Comparison of ENCODE assay signal across 12 cellular contexts in the genomic region with DNA sequence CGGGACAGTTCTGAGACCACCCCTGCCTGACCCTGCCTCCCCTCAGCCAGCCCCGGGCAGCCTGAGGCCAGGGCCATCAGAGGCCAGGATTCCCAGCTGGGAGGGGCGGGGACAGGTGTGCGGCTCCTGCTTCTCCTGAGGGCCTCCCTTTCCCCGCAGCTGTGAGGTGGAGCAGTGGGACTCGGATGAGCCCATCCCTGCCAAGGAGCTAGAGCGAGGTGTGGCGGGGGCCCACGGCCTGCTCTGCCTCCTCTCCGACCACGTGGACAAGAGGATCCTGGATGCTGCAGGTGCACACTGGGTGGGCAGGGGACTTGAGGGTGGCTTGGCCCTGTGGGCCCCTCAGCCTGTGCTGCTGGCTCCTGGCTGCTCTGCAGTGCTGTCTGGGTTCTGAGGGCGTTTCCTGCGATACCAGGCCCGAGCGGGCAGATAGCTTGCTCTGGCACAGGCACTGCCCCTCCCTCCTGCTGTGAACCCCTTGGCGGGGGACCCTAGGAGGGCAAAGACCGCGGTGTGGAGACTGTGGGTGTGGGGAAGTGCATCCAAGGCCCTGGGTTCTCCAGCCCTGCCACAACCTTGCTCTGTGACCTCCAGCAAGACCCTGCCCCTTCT. TPM values are rescaled to one million over a fixed set of nuclear protein-coding genes. Genes with fewer than 3 reads are reported as not detected.
DNase-seq lines count a peak whose midpoint lies in the region; ATAC-seq and TF ChIP-seq lines count a peak whose summit lies in the region.
"Had no signal": no experiment of that assay in that cellular context is flagged by ENCODE, and none has a peak within 500 bp of the region (broad histone marks: within the 10 kb centered on the region; RNA-seq: fewer than 3 reads in every experiment).

No MANE protein-coding gene starts in this region.

- H3K79me2 ChIP-seq in OCI-LY3 (ENCODE audit: low read length) = peaks cover 48% of the 10 kb centered on the region

- H3K4me1 ChIP-seq in OCI-LY3 (ENCODE audit: low read length) = peaks cover 25% of the 10 kb centered on the region
- H3K4me1 ChIP-seq in skeletal muscle satellite cell (ENCODE audit: control insufficient read depth, insufficient read depth, low read length) = peaks cover 31% of the 10 kb centered on the region
- H3K4me1 ChIP-seq in lower lobe of right lung = peaks cover 25% of the 10 kb centered on the region

- H3K36me3 ChIP-seq in OCI-LY3 (replicated peaks; ENCODE audit: low read depth, low read length) (peaks cover 55% of the 10 kb centered on the region), skeletal muscle satellite cell (ENCODE audit: insufficient read depth, low read length) (peaks cover 42% of the 10 kb centered on the region), lower lobe of right lung (peaks cover 41% of the 10 kb centered on the region)

- H3K27me3 ChIP-seq in OCI-LY3 (ENCODE audit: low read depth, low read length) (no peaks in the 10 kb centered on the region), skeletal muscle satellite cell (ENCODE audit: control insufficient read depth, insufficient read depth, low read length) (no peaks in the 10 kb centered on the region), lower lobe of right lung (ENCODE audit: low read depth) (no peaks in the 10 kb centered on the region)
- H3K27me3 ChIP-seq: body of pancreas had no signal

- intact Hi-C loops in lower lobe of right lung (cut with DNase I) = no loop called here

- peaks cover 21% of the 10 kb centered on the region; the same call in 1 of the 2 replicates for H4K20me1 ChIP-seq in OCI-LY3 (ENCODE audit: insufficient read depth, low read length)

- H3K9me3 ChIP-seq in OCI-LY3 (ENCODE audit: insufficient read depth, low read length) (no peaks in the 10 kb centered on the region), skeletal muscle satellite cell (replicated peaks; ENCODE audit: low read length) (no peaks in the 10 kb centered on the region), lower lobe of right lung (no peaks in the 10 kb centered on the region)
- H3K9me3 ChIP-seq: body of pancreas had no signal

- DNase-seq in GM12864 (ENCODE audit: low read depth) = no peak
- DNase-seq in fibroblast of the aortic adventitia (ENCODE audit: low read depth) = no peak
- no peak for DNase-seq in hypothalamus (lab: John Stamatoyannopoulos, UW)
- DNase-seq in lower lobe of right lung = no peak
- DNase-seq in activated CD4-positive, alpha-beta T cell treated with anti-CD3 and anti-CD28 coated beads for 48 hours = no peak
- DNase-seq: activated CD4-positive, alpha-beta memory T cell treated with anti-CD3 and anti-CD28 coated beads, Interleukin-2, amount 10 ng/mL, durations not matched to agents 7 days and 5 days; body of pancreas; DMS79 treated with DMSO at 0.1 percent for 48 hours; MV-4-11; NCI-H2171 treated with DMSO at 0.1 percent for 48 hours had no signal

- H3K4me2 ChIP-seq in OCI-LY3 (ENCODE audit: low read length) = peak overlapping the region; percentile 99; the same call in 1 of the 2 replicates
- peak overlapping the region; percentile 93 for H3K4me2 ChIP-seq in skeletal muscle satellite cell (ENCODE audit: low read length)

- H3K9ac ChIP-seq in OCI-LY3 (ENCODE audit: low read length) = no peak overlapping the region
- H3K9ac ChIP-seq in skeletal muscle satellite cell (ENCODE audit: low read depth, low read length) = peak overlapping the region; percentile 97

- no peak for ATAC-seq in lower lobe of right lung
- ATAC-seq: body of pancreas had no signal

- H2AFZ ChIP-seq in OCI-LY3 (ENCODE audit: low read depth, low read length) = no peak overlapping the region

- no peak for TF ChIP-seq CTCF in GM12864 (IDR thresholded peaks at IDR 0.05; ENCODE audit: low read depth, low read length, missing control alignments)
- TF ChIP-seq CTCF in OCI-LY3 (IDR thresholded peaks at IDR 0.05; ENCODE audit: low read depth, low read length) = no peak
- no peak for TF ChIP-seq CTCF in fibroblast of the aortic adventitia (IDR thresholded peaks at IDR 0.05; ENCODE audit: insufficient read depth, low read length)
- no peak for TF ChIP-seq CTCF in lower lobe of right lung (IDR thresholded peaks at IDR 0.05)

- H3K4me3 ChIP-seq in GM12864 (ENCODE audit: low read depth, low read length) (peak overlapping the region; percentile 72; the same call in 1 of the 2 replicates), OCI-LY3 (ENCODE audit: low read length) (no peak overlapping the region), fibroblast of the aortic adventitia (ENCODE audit: low read depth, low read length) (peak overlapping the region; percentile 96), skeletal muscle satellite cell (ENCODE audit: low read length) (no peak overlapping the region), lower lobe of right lung (no peak overlapping the region)
- H3K4me3 ChIP-seq: body of pancreas had no signal

- no peak overlapping the region for H3K27ac ChIP-seq in OCI-LY3 (ENCODE audit: low read length)
- no peak overlapping the region for H3K27ac ChIP-seq in lower lobe of right lung

RNA-seq across cellular contexts. Expression of a gene that starts 2.3 kb away (rescaled TPM):
- total RNA-seq in fibroblast of the aortic adventitia (ENCODE audit: low replicate concordance) (62.4 and 133 TPM in 2 replicates), lower lobe of right lung (64.8 TPM)
- total RNA-seq in skeletal muscle satellite cell (2012; rRNA removed) = 164 and 203 TPM in 2 replicates

RNA-seq across cellular contexts. Expression of a gene that starts 40.5 kb away (rescaled TPM):
- 9.3 and 9.4 TPM in 2 replicates for total RNA-seq in fibroblast of the aortic adventitia (ENCODE audit: low replicate concordance)
- 4.2 and 4.6 TPM in 2 replicates for total RNA-seq in skeletal muscle satellite cell (2012; rRNA removed)
- 9.2 TPM for total RNA-seq in lower lobe of right lung

Comparison
In these comparisons a context has a peak if more than half of its experiments do, and no peak if none do; other contexts are left out.
1. H3K4me3 ChIP-seq: peak in GM12864 (single experiment) and fibroblast of the aortic adventitia (single experiment); none in OCI-LY3 (single experiment), skeletal muscle satellite cell (single experiment) and lower lobe of right lung (single experiment).